Comparison of ENCODE assay signal across 8 cellular contexts in genomic region chr17:47698749-47699535, GRCh38.
DNase-seq lines count a peak whose midpoint lies in the region; ATAC-seq and TF ChIP-seq lines count a peak whose summit lies in the region.

No MANE protein-coding gene starts in this region.

- H3K27ac ChIP-seq in DND-41 (ENCODE audit: low read length): no peak overlapping the region

- no peaks in the 10 kb centered on the region for H3K36me3 ChIP-seq in DND-41 (ENCODE audit: insufficient read depth, low read length)

- H3K4me2 ChIP-seq in DND-41 (ENCODE audit: insufficient read depth, low read length): no peak overlapping the region

- no peak overlapping the region for H2AFZ ChIP-seq in DND-41 (ENCODE audit: low read depth, low read length)

- peaks cover 13% of the 10 kb centered on the region for H3K27me3 ChIP-seq in DND-41 (ENCODE audit: insufficient read depth, low read length, poor library complexity)

- H3K4me3 ChIP-seq in DND-41 (ENCODE audit: low read depth in 1 of 2, low read length in 2 of 2): no peak overlapping the region

- TF ChIP-seq CTCF in DND-41 (IDR thresholded peaks at IDR 0.05; ENCODE audit: borderline replicate concordance, extremely low read depth, low read length, poor library complexity, severe bottlenecking): peak; percentile 92

- ATAC-seq in DND-41 (ENCODE audit: insufficient read depth, low read depth) (peak; percentile 52), GM18858 (IDR thresholded peaks at IDR 0.05; ENCODE audit: unreplicated experiment) (no peak), GM19455 (IDR thresholded peaks at IDR 0.05; ENCODE audit: unreplicated experiment) (no peak)

- no peaks in the 10 kb centered on the region for H3K9me3 ChIP-seq in DND-41 (ENCODE audit: insufficient read depth, low read length, severe bottlenecking)

- H4K20me1 ChIP-seq in DND-41 (ENCODE audit: insufficient read depth, low read length): peaks cover 26% of the 10 kb centered on the region

- DNase-seq in DND-41: peak; percentile 75
- peak; percentile 40 for DNase-seq in LoVo (ENCODE audit: low spot score)
- DNase-seq in T-helper 9 cell: peak; percentile 80
- DNase-seq in anterior cingulate cortex (lab: John Stamatoyannopoulos, UW): peak in 46 of 58 donors; percentile 8 to 66 (median 38)
- peak in 41 of 51 donors; percentile 7 to 76 (median 40) for DNase-seq in hypothalamus (lab: John Stamatoyannopoulos, UW)
- DNase-seq in stimulated activated CD4-positive, alpha-beta T cell treated with anti-CD3 and anti-CD28 coated beads, Interleukin-15, amount 100 ng/mL, for 24 hours: peak; percentile 88

- H3K79me2 ChIP-seq in DND-41 (ENCODE audit: insufficient read depth, low read length): no peaks in the 10 kb centered on the region

- H3K9ac ChIP-seq in DND-41 (ENCODE audit: low read depth, low read length): no peak overlapping the region

- peaks cover 20% of the 10 kb centered on the region for H3K4me1 ChIP-seq in DND-41 (ENCODE audit: insufficient read depth, low read length)

Comparison
In these comparisons a context has a peak if more than half of its experiments do, and no peak if none do; other contexts are left out.
1. DNase-seq: peak in every context shown above with its lines; median percentile 88 in stimulated activated CD4-positive, alpha-beta T cell treated with anti-CD3 and anti-CD28 coated beads, Interleukin-15, amount 100 ng/mL, for 24 hours; 80 in T-helper 9 cell; 75 in DND-41; 40 in LoVo; 40 in hypothalamus; 38 in anterior cingulate cortex.